ENCODE assay signal across 20 cellular contexts in genomic region chr6:142543576-142543975, GRCh38.
DNase-seq lines count a peak whose midpoint lies in the region; ATAC-seq and TF ChIP-seq lines count a peak whose summit lies in the region.
"Had no signal": no experiment of that assay in that cellular context is flagged by ENCODE, and none has a peak within 500 bp of the region (broad histone marks: within the 10 kb centered on the region; RNA-seq: fewer than 3 reads in every experiment).

No MANE protein-coding gene starts in this region.

- no peaks in the 10 kb centered on the region for H3K36me3 ChIP-seq in breast epithelium
- no peaks in the 10 kb centered on the region for H3K36me3 ChIP-seq in HAP-1 (replicated peaks)
- H3K36me3 ChIP-seq: BE2C, Peyer's patch had no signal

- POLR2A ChIA-PET in MCF 10A (lab: Yijun Ruan, JAX): interaction anchor here (0.6 to 1.8 kb wide), 2 partner anchors 8 to 66 kb away, joined by 3 to 9 read pairs; no protein-coding TSS in a partner anchor
- POLR2A ChIA-PET in T-cell (lab: Charles Lee): no interaction called here

- peak overlapping the region in 1 of 2 donors; percentile 84 for H3K27ac ChIP-seq in breast epithelium
- H3K27ac ChIP-seq: Peyer's patch had no signal

- ATAC-seq in T-cell (replicated peaks in 1 of 4) (no peak), HG03354 (IDR thresholded peaks at IDR 0.05; ENCODE audit: poor library complexity, severe bottlenecking, unreplicated experiment) (no peak)
- ATAC-seq: HepG2 had no signal

- H3K27me3 Mint-ChIP-seq in MCF 10A (ENCODE audit: insufficient read depth, unreplicated experiment) (no peaks in the 10 kb centered on the region), T-cell (no peaks in the 10 kb centered on the region)

- H3K4me3 Mint-ChIP-seq in MCF 10A (ENCODE audit: unreplicated experiment): no peak overlapping the region
- H3K4me3 Mint-ChIP-seq in T-cell: no peak overlapping the region

- TF ChIP-seq CTCF in MCF 10A (IDR thresholded peaks at IDR 0.05; ENCODE audit: unreplicated experiment) (no peak), breast epithelium (IDR thresholded peaks at IDR 0.05) (no peak)

- no peak for TF ChIP-seq POLR2A in breast epithelium (IDR thresholded peaks at IDR 0.05)

- H3K27ac Mint-ChIP-seq in MCF 10A (ENCODE audit: low read depth, unreplicated experiment): peak overlapping the region; percentile 80
- H3K27ac Mint-ChIP-seq in T-cell: peak overlapping the region; percentile 65 to 78

- H3K4me1 Mint-ChIP-seq in MCF 10A (ENCODE audit: insufficient read depth, unreplicated experiment): peaks cover 8% of the 10 kb centered on the region
- H3K4me1 Mint-ChIP-seq in T-cell: peaks cover 24 to 34% (median 28%) of the 10 kb centered on the region in 3 donors

- DNase-seq in MCF 10A (ENCODE audit: unreplicated experiment) (no peak), breast epithelium (ENCODE audit: low spot score in 2 of 2) (no peak), T-cell (no peak), foreskin melanocyte (peak; percentile 7), HAP-1 (ENCODE audit: low spot score in 2 of 2) (no peak), NCI-H2227 (lab: John Stamatoyannopoulos, UW; ENCODE audit: unreplicated experiment) (no peak)
- no peak for DNase-seq in stimulated activated CD8-positive, alpha-beta memory T cell treated with anti-CD3 and anti-CD28 coated beads, Interleukin-4, amount 100 ng/mL, for 48 hours
- DNase-seq: BE2C, EL, GF-D8, HCEC 1CT, KG1, NCI-H1105, NCI-H2029 treated with DMSO at 0.1 percent for 48 hours, NCI-H345, NCI-H524, NCI-H82, Peyer's patch had no signal

- H3K4me3 ChIP-seq in breast epithelium: no peak overlapping the region
- H3K4me3 ChIP-seq in HAP-1: no peak overlapping the region
- H3K4me3 ChIP-seq: Peyer's patch had no signal

- H3K36me3 Mint-ChIP-seq in MCF 10A (ENCODE audit: insufficient read depth, unreplicated experiment) (peaks cover 5% of the 10 kb centered on the region), T-cell (no peaks in the 10 kb centered on the region)

- H3K9me3 ChIP-seq in breast epithelium (no peaks in the 10 kb centered on the region), HAP-1 (no peaks in the 10 kb centered on the region)
- H3K9me3 ChIP-seq: BE2C, Peyer's patch had no signal

- intact Hi-C loops in MCF 10A (cut with micrococcal nuclease): no loop called here
- intact Hi-C loops in breast epithelium (cut with DNase I; ENCODE audit: low total_unique reads): no loop called here

- H3K9me3 Mint-ChIP-seq in MCF 10A (ENCODE audit: unreplicated experiment) (no peaks in the 10 kb centered on the region), T-cell (no peaks in the 10 kb centered on the region)

- H3K4me1 ChIP-seq in breast epithelium: no peaks in the 10 kb centered on the region
- H3K4me1 ChIP-seq in HAP-1: no peaks in the 10 kb centered on the region
- H3K4me1 ChIP-seq: BE2C, Peyer's patch had no signal

- in situ Hi-C loops in HAP-1 (cut with MboI; ENCODE audit: low sequenced_read_pairs): no loop called here

- CTCF ChIA-PET in MCF 10A (lab: Yijun Ruan, JAX): interaction anchor here (0.6 kb wide), 1 partner anchor 112 kb away, joined by 3 read pairs; no protein-coding TSS in a partner anchor
- CTCF ChIA-PET in T-cell (lab: Charles Lee): no interaction called here

- no TSS peak for BruUV-seq in MCF 10A (replicated peaks; lab: Mats Ljungman, UMichigan)

- no peaks in the 10 kb centered on the region for H3K27me3 ChIP-seq in breast epithelium
- 0 out of 2 replicates have a peak, but pooled peaks cover 2% of the 10 kb centered on the region for H3K27me3 ChIP-seq in HAP-1 (ENCODE audit: low read depth)
- H3K27me3 ChIP-seq: BE2C, Peyer's patch had no signal
